8 cellular contexts compared by ENCODE assay signal in genomic region chr4:82739292-82740190, GRCh38. TPM values are rescaled to one million over a fixed set of nuclear protein-coding genes. Genes with fewer than 3 reads are reported as not detected.
DNase-seq lines count a peak whose midpoint lies in the region; ATAC-seq and TF ChIP-seq lines count a peak whose summit lies in the region.

No MANE protein-coding gene starts in this region.

- CTCF ChIA-PET in activated naive CD4-positive, alpha-beta T cell treated with anti-CD3 and anti-CD28 coated beads for 36 hours (lab: Charles Lee) = interaction anchor here (0.6 to 3.4 kb wide), 50 partner anchors 8 to 1344 kb away, joined by 3 to 28 read pairs (median 4); no protein-coding TSS in a partner anchor

- no peaks in the 10 kb centered on the region for H3K36me3 ChIP-seq in Peyer's patch
- no peaks in the 10 kb centered on the region for H3K36me3 ChIP-seq in psoas muscle (ENCODE audit: insufficient read depth in 1 of 2, low read depth in 1 of 2)

- H3K27ac Mint-ChIP-seq in activated naive CD4-positive, alpha-beta T cell treated with anti-CD3 and anti-CD28 coated beads for 36 hours = no peak overlapping the region

- H3K9me3 ChIP-seq in Peyer's patch = no peaks in the 10 kb centered on the region
- no peaks in the 10 kb centered on the region for H3K9me3 ChIP-seq in psoas muscle

- WGBS in psoas muscle, 3 donors = 37 to 42% (median 41%) methylated on average over 23 of the region's 23 CpGs

- no peak for TF ChIP-seq POLR2A in Peyer's patch (IDR thresholded peaks at IDR 0.05)

- H3K27me3 ChIP-seq in Peyer's patch (no peaks in the 10 kb centered on the region), psoas muscle (ENCODE audit: insufficient read depth in 3 of 3, low read length in 2 of 3) (no peaks in the 10 kb centered on the region)

- intact Hi-C loops in activated naive CD4-positive, alpha-beta T cell treated with anti-CD3 and anti-CD28 coated beads for 36 hours (cut with micrococcal nuclease) = loop anchor here (1.0 to 10.0 kb wide), 4 partner anchors 19 to 1332 kb away; no protein-coding TSS in a partner anchor
- intact Hi-C loops in Right ventricle myocardium superior (cut with DNase I) (loop anchor here (5.0 kb wide), 1 partner anchor 277 kb away; no protein-coding TSS in a partner anchor), psoas muscle (cut with DNase I) (loop anchor here (2.0 to 5.0 kb wide), 2 partner anchors 277 kb away; no protein-coding TSS in a partner anchor)

- no peaks in the 10 kb centered on the region for H3K36me3 Mint-ChIP-seq in activated naive CD4-positive, alpha-beta T cell treated with anti-CD3 and anti-CD28 coated beads for 36 hours (ENCODE audit: low read depth)

- no peak overlapping the region for H3K4me3 ChIP-seq in Peyer's patch
- no peak overlapping the region for H3K4me3 ChIP-seq in psoas muscle

- H3K27ac ChIP-seq in Peyer's patch = no peak overlapping the region
- H3K27ac ChIP-seq in psoas muscle = no peak overlapping the region

- H3K4me1 ChIP-seq in Peyer's patch = no peaks in the 10 kb centered on the region
- no peaks in the 10 kb centered on the region for H3K4me1 ChIP-seq in psoas muscle

- TF ChIP-seq CTCF in Peyer's patch (IDR thresholded peaks at IDR 0.05) (peak in 5 of 6 experiments; percentile 31 to 98 (median 80)), psoas muscle (IDR thresholded peaks at IDR 0.05) (peak; percentile 85)

- peak; percentile 90 for DNase-seq in AG20443 (ENCODE audit: low spot score)
- DNase-seq in Peyer's patch = peak; percentile 23 to 82 (median 71)
- DNase-seq in activated naive CD4-positive, alpha-beta T cell treated with anti-CD3 and anti-CD28 coated beads for 36 hours = peak; percentile 85
- DNase-seq in Right ventricle myocardium superior = peak; percentile 78
- DNase-seq in psoas muscle = peak; percentile 56 to 79
- no peak for DNase-seq in NCI-H1092 treated with DMSO at 0.1 percent for 48 hours (lab: John Stamatoyannopoulos, UW)

- no peak overlapping the region for H3K4me3 Mint-ChIP-seq in activated naive CD4-positive, alpha-beta T cell treated with anti-CD3 and anti-CD28 coated beads for 36 hours

- no peaks in the 10 kb centered on the region for H3K27me3 Mint-ChIP-seq in activated naive CD4-positive, alpha-beta T cell treated with anti-CD3 and anti-CD28 coated beads for 36 hours (ENCODE audit: low read depth)

- ATAC-seq in GM19025 (IDR thresholded peaks at IDR 0.05; ENCODE audit: low read depth, unreplicated experiment) (peak; percentile 100), HG03108 (IDR thresholded peaks at IDR 0.05; ENCODE audit: unreplicated experiment) (peak; percentile 98), Right ventricle myocardium superior (ENCODE audit: poor library complexity) (peak; percentile 89), psoas muscle (peak; percentile 64 to 94 (median 91))

- no peaks in the 10 kb centered on the region for H3K4me1 Mint-ChIP-seq in activated naive CD4-positive, alpha-beta T cell treated with anti-CD3 and anti-CD28 coated beads for 36 hours (ENCODE audit: low read depth)

- H3K9me3 Mint-ChIP-seq in activated naive CD4-positive, alpha-beta T cell treated with anti-CD3 and anti-CD28 coated beads for 36 hours = no peaks in the 10 kb centered on the region

RNA-seq across cellular contexts. Expression of gene SCD5, which starts 59.1 kb away (rescaled TPM):
- total RNA-seq in Peyer's patch (1 to 10 TPM in 3 of 4 donors, under 1 TPM in 1; 0.70 to 5.0 (median 3.0) TPM), Right ventricle myocardium superior (4.9 TPM), psoas muscle (1 to 10 TPM in 1 of 4 donors, under 1 TPM in 3; 0.61 to 1.6 (median 0.68) TPM)
- total RNA-seq in activated naive CD4-positive, alpha-beta T cell treated with anti-CD3 and anti-CD28 coated beads for 36 hours = under 1 TPM; 0.12 to 0.35 TPM
- 1 to 10 TPM in 2 of 3 donors, under 1 TPM in 1; 0.73 to 1.5 (median 1.3) TPM for polyA plus RNA-seq in psoas muscle
